In genomic region chr6:152117156-152118129, GRCh38 we compare ENCODE assay signal across 9 cellular contexts.
DNase-seq lines count a peak whose midpoint lies in the region; ATAC-seq and TF ChIP-seq lines count a peak whose summit lies in the region.
"Had no signal": no experiment of that assay in that cellular context is flagged by ENCODE, and none has a peak within 500 bp of the region (broad histone marks: within the 10 kb centered on the region; RNA-seq: fewer than 3 reads in every experiment).

No MANE protein-coding gene starts in this region.

- H3K36me3 Mint-ChIP-seq in CD4-positive, alpha-beta memory T cell: peaks cover 35 to 36% of the 10 kb centered on the region in 2 donors

- H3K36me3 ChIP-seq in CD4-positive, alpha-beta memory T cell (ENCODE audit: insufficient read depth, low read length): peaks cover 29% of the 10 kb centered on the region
- H3K36me3 ChIP-seq in esophagus muscularis mucosa: peaks cover 26 to 35% (median 30%) of the 10 kb centered on the region in 4 donors
- H3K36me3 ChIP-seq in brain microvascular endothelial cell (replicated peaks): peaks cover 15% of the 10 kb centered on the region
- H3K36me3 ChIP-seq in ovary: no peaks in the 10 kb centered on the region

- no peaks in the 10 kb centered on the region for H3K9me3 ChIP-seq in CD4-positive, alpha-beta memory T cell (ENCODE audit: control insufficient read depth in 1 of 2, low read length in 2 of 2)
- H3K9me3 ChIP-seq in esophagus muscularis mucosa (no peaks in the 10 kb centered on the region), ovary (no peaks in the 10 kb centered on the region)

- ATAC-seq in GM19438 (IDR thresholded peaks at IDR 0.05; ENCODE audit: low read depth, unreplicated experiment) (peak; percentile 83), HG03060 (IDR thresholded peaks at IDR 0.05; ENCODE audit: low read depth, unreplicated experiment) (peak; percentile 73), HG03025 (IDR thresholded peaks at IDR 0.05; ENCODE audit: low FRiP score, unreplicated experiment) (no peak)

- CTCF ChIA-PET in CD4-positive, alpha-beta memory T cell (lab: Charles Lee; ENCODE audit: partially characterized antibody): interaction anchor here (1.2 kb wide), 1 partner anchor 18 kb away, joined by 3 read pairs; no protein-coding TSS in a partner anchor

- no peak overlapping the region for H3K4me3 ChIP-seq in CD4-positive, alpha-beta memory T cell (ENCODE audit: low read length in 2 of 2)
- H3K4me3 ChIP-seq in esophagus muscularis mucosa: no peak overlapping the region
- H3K4me3 ChIP-seq in brain microvascular endothelial cell (ENCODE audit: low read depth, low read length): no peak overlapping the region
- H3K4me3 ChIP-seq in ovary: no peak overlapping the region

- H3K27ac Mint-ChIP-seq in CD4-positive, alpha-beta memory T cell: peak overlapping the region in 5 of 7 donors; percentile 1 to 71 (median 49)
- H3K27ac Mint-ChIP-seq: IgD-negative memory B cell had no signal

- no peak for TF ChIP-seq POLR2A in esophagus muscularis mucosa (IDR thresholded peaks at IDR 0.05; ENCODE audit: low read depth)
- TF ChIP-seq POLR2A in ovary (IDR thresholded peaks at IDR 0.05): no peak

- H3K4me3 Mint-ChIP-seq in CD4-positive, alpha-beta memory T cell: no peak overlapping the region

- H3K27ac ChIP-seq in CD4-positive, alpha-beta memory T cell (ENCODE audit: low read depth, low read length): no peak overlapping the region
- H3K27ac ChIP-seq in esophagus muscularis mucosa (replicated peaks in 1 of 4): peak overlapping the region in 3 of 4 donors; percentile 1 to 48 (median 34)
- no peak overlapping the region for H3K27ac ChIP-seq in brain microvascular endothelial cell
- H3K27ac ChIP-seq in ovary: peak overlapping the region in 1 of 2 donors; percentile 21

- POLR2A ChIA-PET in CD4-positive, alpha-beta memory T cell (lab: Charles Lee; ENCODE audit: partially characterized antibody): interaction anchor here (0.9 to 2.1 kb wide), 2 partner anchors 68 to 69 kb away, joined by 3 to 5 read pairs; no protein-coding TSS in a partner anchor

- TF ChIP-seq CTCF in esophagus muscularis mucosa (IDR thresholded peaks at IDR 0.05): no peak
- TF ChIP-seq CTCF in brain microvascular endothelial cell (IDR thresholded peaks at IDR 0.05; ENCODE audit: low read depth, low read length, missing control alignments): no peak
- TF ChIP-seq CTCF in ovary (IDR thresholded peaks at IDR 0.05): no peak

- in situ Hi-C loops in brain microvascular endothelial cell (cut with HindIII; ENCODE audit: low pct_ligation_motif_present, low sequenced_read_pairs): no loop called here

- 49% methylated on average over 7 of the region's 9 CpGs for WGBS in esophagus muscularis mucosa
- WGBS in ovary, 3 donors: 31 to 41% (median 40%) methylated on average over 9 of the region's 9 CpGs

- peaks cover 0 to 4% (median 0%) of the 10 kb centered on the region in 8 donors for H3K9me3 Mint-ChIP-seq in CD4-positive, alpha-beta memory T cell

- no peak for DNase-seq in CD4-positive, alpha-beta memory T cell
- DNase-seq in esophagus muscularis mucosa (ENCODE audit: extremely low spot score) (no peak), brain microvascular endothelial cell (no peak), dedifferentiated amniotic fluid mesenchymal stem cell (ENCODE audit: extremely low spot score) (no peak), ovary (no peak)

- H3K4me1 Mint-ChIP-seq in CD4-positive, alpha-beta memory T cell: peaks cover 0 to 9% (median 2%) of the 10 kb centered on the region in 4 donors

- TF ChIP-seq EP300 in esophagus muscularis mucosa (IDR thresholded peaks at IDR 0.05) (no peak), ovary (IDR thresholded peaks at IDR 0.05) (no peak)

- H3K4me1 ChIP-seq in CD4-positive, alpha-beta memory T cell (ENCODE audit: insufficient read depth, low read length): no peaks in the 10 kb centered on the region
- peaks cover 13 to 18% (median 15%) of the 10 kb centered on the region in 4 donors for H3K4me1 ChIP-seq in esophagus muscularis mucosa
- H3K4me1 ChIP-seq in ovary (ENCODE audit: insufficient read depth): peaks cover 1% of the 10 kb centered on the region

- no peaks in the 10 kb centered on the region for H3K27me3 ChIP-seq in CD4-positive, alpha-beta memory T cell (ENCODE audit: insufficient read depth, low read length)
- no peaks in the 10 kb centered on the region for H3K27me3 ChIP-seq in esophagus muscularis mucosa
- H3K27me3 ChIP-seq in brain microvascular endothelial cell (replicated peaks): no peaks in the 10 kb centered on the region
- H3K27me3 ChIP-seq in ovary: no peaks in the 10 kb centered on the region

- intact Hi-C loops in CD4-positive, alpha-beta memory T cell (cut with micrococcal nuclease): no loop called here
- intact Hi-C loops in esophagus muscularis mucosa (cut with DNase I) (no loop called here), ovary (cut with DNase I) (no loop called here)

- H3K27me3 Mint-ChIP-seq in CD4-positive, alpha-beta memory T cell: no peaks in the 10 kb centered on the region
- H3K27me3 Mint-ChIP-seq: IgD-negative memory B cell had no signal

Comparison
In these comparisons a context has a peak if more than half of its experiments do, and no peak if none do; other contexts are left out.
1. H3K27ac ChIP-seq: peak in esophagus muscularis mucosa (3 of 4); none in CD4-positive, alpha-beta memory T cell (single experiment) and brain microvascular endothelial cell (single experiment).